Comparison of ENCODE assay signal across 8 cellular contexts in the genomic region with DNA sequence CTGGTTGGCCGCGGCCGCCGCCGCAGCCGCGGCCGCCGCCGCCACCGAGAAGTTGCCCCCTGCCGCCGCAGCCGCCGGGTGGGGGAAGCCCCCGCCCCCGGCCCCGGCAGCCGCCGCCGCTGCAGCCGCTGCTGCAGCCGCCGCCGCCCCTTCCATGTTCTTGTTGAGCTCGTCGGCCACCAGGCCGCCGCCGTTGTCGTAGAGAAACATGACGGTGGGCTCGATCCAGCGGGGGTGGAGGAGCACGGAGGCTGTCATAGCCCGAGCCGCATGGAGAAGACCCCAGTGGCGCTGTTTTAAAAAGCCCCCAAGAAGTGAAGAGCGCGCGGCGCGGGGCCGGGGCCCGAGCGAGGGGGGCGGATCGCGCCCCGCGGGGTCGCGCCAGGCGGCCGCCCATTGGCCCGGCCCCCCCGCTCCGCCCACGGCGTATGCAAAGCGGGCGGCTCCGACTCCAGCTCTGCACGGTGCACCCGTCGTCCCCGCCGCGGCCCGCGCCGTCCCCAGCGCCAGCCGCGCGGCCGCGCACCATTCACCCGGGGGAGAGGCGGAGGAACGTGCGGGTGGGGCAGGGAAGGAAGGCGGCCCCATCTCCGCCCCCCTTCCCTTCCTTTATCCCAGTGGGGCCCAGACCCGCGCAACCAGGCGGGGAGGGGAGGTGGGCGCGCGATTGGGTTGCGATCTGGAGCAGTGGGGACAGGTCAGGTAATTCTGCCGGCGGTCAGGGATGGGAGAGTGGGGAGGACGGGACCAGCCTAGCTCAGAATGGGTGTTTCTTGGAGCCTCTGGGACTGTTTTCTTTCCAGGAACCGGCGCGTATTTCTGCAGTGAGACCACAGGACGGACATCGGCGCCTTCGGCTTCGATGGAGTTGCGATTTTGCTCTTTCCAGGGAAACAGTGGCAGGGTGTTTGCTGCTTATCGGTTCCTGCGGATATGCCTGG. TPM values are rescaled to one million over a fixed set of nuclear protein-coding genes. Genes with fewer than 3 reads are reported as not detected.
DNase-seq lines count a peak whose midpoint lies in the region; ATAC-seq and TF ChIP-seq lines count a peak whose summit lies in the region.

A gene (minus strand): TSS at position 272 of the 941 bp plus-strand sequence. CDS start 14 bp downstream, at position 258.

- H3K9me3 ChIP-seq in heart right ventricle = no peaks in the 10 kb centered on the region

- POLR2A ChIA-PET in activated CD4-positive, alpha-beta T cell treated with anti-CD3 and anti-CD28 coated beads, Interleukin-2, amount 10 ng/mL, durations not matched to agents 7 days and 5 days (lab: Charles Lee) = interaction anchor here (0.6 kb wide), 1 partner anchor 896 kb away, joined by 4 read pairs; no protein-coding TSS in a partner anchor

- peaks cover 19% of the 10 kb centered on the region for H3K4me1 Mint-ChIP-seq in activated CD4-positive, alpha-beta T cell treated with anti-CD3 and anti-CD28 coated beads, Interleukin-2, amount 10 ng/mL, durations not matched to agents 7 days and 5 days

- H3K4me1 ChIP-seq in heart right ventricle = peaks cover 0 to 41% (median 24%) of the 10 kb centered on the region in 9 donors

- peak within 1 kb of the TSS; percentile 62 for H3K27ac Mint-ChIP-seq in activated CD4-positive, alpha-beta T cell treated with anti-CD3 and anti-CD28 coated beads, Interleukin-2, amount 10 ng/mL, durations not matched to agents 7 days and 5 days

- peak within 1 kb of the TSS in 8 of 10 donors; percentile 14 to 44 (median 31) for H3K4me3 ChIP-seq in heart right ventricle
- peak within 1 kb of the TSS; percentile 10 to 42 (median 31) for H3K4me3 ChIP-seq in skin epidermis

- CTCF ChIA-PET in activated CD4-positive, alpha-beta T cell treated with anti-CD3 and anti-CD28 coated beads, Interleukin-2, amount 10 ng/mL, durations not matched to agents 7 days and 5 days (lab: Charles Lee) = interaction anchor here (1.0 to 2.1 kb wide), 7 partner anchors 13 to 49 kb away, joined by 3 to 9 read pairs (median 4); a partner anchor contains a TSS

- intact Hi-C loops in heart right ventricle (cut with DNase I) = loop anchor here (5.0 to 10.0 kb wide), 14 partner anchors 377 to 897 kb away; no protein-coding TSS in a partner anchor

- H3K36me3 ChIP-seq in heart right ventricle = no peaks in the 10 kb centered on the region

- ATAC-seq in heart right ventricle (peak in 4 of 8 donors; percentile 18 to 55 (median 32)), GM21367 (IDR thresholded peaks at IDR 0.05; ENCODE audit: unreplicated experiment) (no peak)

- no peak for DNase-seq in activated CD4-positive, alpha-beta T cell treated with anti-CD3 and anti-CD28 coated beads, Interleukin-2, amount 10 ng/mL, durations not matched to agents 7 days and 5 days
- DNase-seq in activated CD4-positive, alpha-beta T cell treated with anti-CD3 and anti-CD28 coated beads, Interleukin-2, amount 50 U/mL, for 4 hours = no peak
- DNase-seq in LHCN-M2 (ENCODE audit: low read depth) (peak; percentile 35), heart right ventricle (no peak), hepatic stellate cell (ENCODE audit: low spot score) (no peak)

- WGBS in heart right ventricle, 2 donors = 2% methylated on average over 82 to 103 of the region's 105 CpGs

- H3K27me3 ChIP-seq in heart right ventricle = peaks cover 51 to 98% (median 97%) of the 10 kb centered on the region in 7 donors

- H3K4me3 Mint-ChIP-seq in activated CD4-positive, alpha-beta T cell treated with anti-CD3 and anti-CD28 coated beads, Interleukin-2, amount 10 ng/mL, durations not matched to agents 7 days and 5 days = peak within 1 kb of the TSS; percentile 60

- peaks cover 86% of the 10 kb centered on the region for H3K27me3 Mint-ChIP-seq in activated CD4-positive, alpha-beta T cell treated with anti-CD3 and anti-CD28 coated beads, Interleukin-2, amount 10 ng/mL, durations not matched to agents 7 days and 5 days

- TF ChIP-seq CTCF in VCaP (conservative IDR thresholded peaks at IDR 0.05) (no peak), heart right ventricle (IDR thresholded peaks at IDR 0.05) (no peak)

- H3K36me3 Mint-ChIP-seq in activated CD4-positive, alpha-beta T cell treated with anti-CD3 and anti-CD28 coated beads, Interleukin-2, amount 10 ng/mL, durations not matched to agents 7 days and 5 days (ENCODE audit: low read depth) = peaks cover 2% of the 10 kb centered on the region

- H3K27ac ChIP-seq in VCaP (peak within 1 kb of the TSS; percentile 98), heart right ventricle (no peak within 1 kb of the TSS), skin epidermis (peak within 1 kb of the TSS in 3 of 21 experiments; percentile 4 to 76 (median 34))

- H3K9me3 Mint-ChIP-seq in activated CD4-positive, alpha-beta T cell treated with anti-CD3 and anti-CD28 coated beads, Interleukin-2, amount 10 ng/mL, durations not matched to agents 7 days and 5 days = no peaks in the 10 kb centered on the region

RNA-seq across cellular contexts. Expression of the gene that starts here (rescaled TPM):
- not detected for total RNA-seq in activated CD4-positive, alpha-beta T cell treated with anti-CD3 and anti-CD28 coated beads, Interleukin-2, amount 10 ng/mL, durations not matched to agents 7 days and 5 days
- total RNA-seq in LHCN-M2 (2014; rRNA removed) (0.06 and 0.11 TPM in 2 replicates), heart right ventricle (not detected)
- 0.40 TPM for polyA plus RNA-seq in LHCN-M2 (2012)
- not detected for polyA plus RNA-seq in heart right ventricle

Comparison
In these comparisons a context has a peak if more than half of its experiments do, and no peak if none do; other contexts are left out.
1. Peak in DNase-seq in LHCN-M2; RNA of the gene not detected or under 1 TPM.